In the genomic region with DNA sequence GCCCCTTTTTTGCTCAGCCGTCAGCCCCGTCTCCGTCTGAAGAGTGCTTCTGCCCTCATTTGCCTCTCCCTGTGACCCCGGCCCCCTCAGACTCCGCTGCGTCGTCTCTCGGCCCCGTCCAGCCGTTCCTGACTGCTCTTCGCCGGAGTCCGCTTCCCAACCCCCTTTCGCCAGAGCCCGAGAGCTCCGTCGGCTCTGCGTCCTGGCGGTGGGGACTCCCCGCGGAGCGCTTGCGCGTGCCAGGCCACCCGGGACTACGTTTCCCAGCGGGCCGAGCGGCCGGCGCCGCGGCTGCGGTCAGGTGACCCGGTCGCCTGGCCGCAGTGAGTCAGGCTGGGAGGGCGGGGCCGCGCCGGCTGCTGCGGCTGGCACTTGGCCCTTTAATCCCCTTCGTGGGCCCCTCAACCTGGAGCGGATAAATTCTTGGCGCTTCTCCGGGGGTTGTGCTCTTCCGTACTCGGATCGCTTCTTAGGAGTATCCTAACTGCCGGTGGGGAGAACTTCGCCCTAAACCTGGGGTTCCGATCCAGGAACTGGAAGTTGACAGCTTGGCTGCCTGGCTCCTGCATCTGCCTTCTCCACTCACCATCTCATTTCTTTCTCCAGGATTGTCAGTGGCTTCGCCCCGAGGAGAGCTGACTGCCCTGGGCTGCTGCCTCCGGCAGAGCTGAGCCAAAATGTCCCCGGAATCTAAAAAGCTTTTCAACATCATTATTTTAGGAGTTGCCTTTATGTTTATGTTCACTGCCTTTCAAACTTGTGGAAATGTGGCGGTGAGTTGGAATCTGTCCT, we compare ENCODE assay signal across 8 cellular contexts. TPM values are rescaled to one million over a fixed set of nuclear protein-coding genes. Genes with fewer than 3 reads are reported as not detected.
A peak's percentile ranks its signal among the peaks of the same experiment; 100 is the strongest.
DNase-seq lines count a peak whose midpoint lies in the region; ATAC-seq, FAIRE-seq and TF ChIP-seq lines count a peak whose summit lies in the region.

A gene (plus strand): TSS at position 444 of the 792 bp plus-strand sequence. CDS start 234 bp downstream, at position 678.

- no peak for FAIRE-seq in pancreas (lab: Jason Lieb, UNC)

- H3K9me3 Mint-ChIP-seq in T-cell, result no peaks in the 10 kb centered on the region

- CTCF ChIA-PET in T-cell (lab: Charles Lee), result interaction anchor here in 1 of 2 donors (0.6 to 2.3 kb wide), 3 partner anchors 11 to 78 kb away, joined by 3 to 8 read pairs (median 7); a partner anchor contains a TSS

- TF ChIP-seq CTCF in GM12864 (IDR thresholded peaks at IDR 0.05; ENCODE audit: low read depth, low read length, missing control alignments) (no peak), cardiac muscle cell (IDR thresholded peaks at IDR 0.05; ENCODE audit: low read depth, low read length) (no peak), pancreas (IDR thresholded peaks at IDR 0.05) (no peak), thyroid gland (IDR thresholded peaks at IDR 0.05) (peak in 1 of 6 experiments; percentile 18)

- peaks cover 46% of the 10 kb centered on the region for H3K36me3 Mint-ChIP-seq in T-cell

- H3K4me1 ChIP-seq in adipocyte (ENCODE audit: control insufficient read depth, insufficient read depth, low read length), result peaks cover 46% of the 10 kb centered on the region
- H3K4me1 ChIP-seq in cardiac muscle cell (ENCODE audit: low read depth), result peaks cover 26% of the 10 kb centered on the region
- peaks cover 21 to 26% (median 23%) of the 10 kb centered on the region in 3 donors for H3K4me1 ChIP-seq in pancreas
- H3K4me1 ChIP-seq in thyroid gland, result peaks cover 34 to 37% of the 10 kb centered on the region in 2 donors

- POLR2A ChIA-PET in T-cell (lab: Charles Lee), result interaction anchor here (0.5 to 1.0 kb wide), 4 partner anchors 11 to 34 kb away, joined by 3 to 9 read pairs (median 5); a partner anchor contains a TSS

- 0% methylated on average over 56 to 57 of the region's 57 CpGs for WGBS in pancreas, 2 donors
- WGBS in thyroid gland, 2 donors, result 0% methylated on average over 39 to 52 of the region's 57 CpGs

- H3K27me3 ChIP-seq in adipocyte (replicated peaks; ENCODE audit: control insufficient read depth, insufficient read depth, low read length) (no peaks in the 10 kb centered on the region), cardiac muscle cell (no peaks in the 10 kb centered on the region), pancreas (no peaks in the 10 kb centered on the region), thyroid gland (no peaks in the 10 kb centered on the region)

- H3K9me3 ChIP-seq in adipocyte (ENCODE audit: control insufficient read depth, low read length) (no peaks in the 10 kb centered on the region), cardiac muscle cell (ENCODE audit: low read depth) (no peaks in the 10 kb centered on the region), pancreas (no peaks in the 10 kb centered on the region), thyroid gland (no peaks in the 10 kb centered on the region)

- peak; percentile 24 to 76 for TF ChIP-seq POLR2A in thyroid gland (IDR thresholded peaks at IDR 0.05)

- DNase-seq in GM12864 (ENCODE audit: low read depth) (peak; percentile 75), NCI-H1092 treated with DMSO at 0.1 percent for 48 hours (lab: John Stamatoyannopoulos, UW) (peak; percentile 95), T-cell (peak; percentile 80 to 93 (median 88)), adipocyte (ENCODE audit: low read depth) (peak; percentile 97), cardiac muscle cell (ENCODE audit: low read depth in 1 of 2, low spot score in 1 of 2) (peak; percentile 97), pancreas (peak; percentile 88 to 97 (median 92)), thyroid gland (peak; percentile 91 to 92)

- intact Hi-C loops in pancreas (cut with DNase I) (no loop called here), thyroid gland (cut with DNase I) (no loop called here)

- H3K27ac Mint-ChIP-seq in T-cell, result peak within 1 kb of the TSS; percentile 97 to 98

- peak within 1 kb of the TSS; percentile 93 to 95 (median 95) for H3K4me3 Mint-ChIP-seq in T-cell

- H3K36me3 ChIP-seq in adipocyte (ENCODE audit: control insufficient read depth, insufficient read depth, low read length, severe bottlenecking), result peaks cover 45% of the 10 kb centered on the region
- peaks cover 34% of the 10 kb centered on the region for H3K36me3 ChIP-seq in cardiac muscle cell
- peaks cover 0 to 29% (median 10%) of the 10 kb centered on the region in 3 donors for H3K36me3 ChIP-seq in pancreas
- H3K36me3 ChIP-seq in thyroid gland, result peaks cover 29 to 32% of the 10 kb centered on the region in 2 donors

- H3K4me1 Mint-ChIP-seq in T-cell, result peaks cover 52 to 58% (median 54%) of the 10 kb centered on the region in 3 donors

- no peaks in the 10 kb centered on the region for H3K27me3 Mint-ChIP-seq in T-cell

- H3K4me3 ChIP-seq in GM12864 (ENCODE audit: low read depth, low read length), result peak within 1 kb of the TSS; percentile 99
- peak within 1 kb of the TSS; percentile 99 for H3K4me3 ChIP-seq in adipocyte (ENCODE audit: low read length)
- peak within 1 kb of the TSS; percentile 90 for H3K4me3 ChIP-seq in cardiac muscle cell
- peak within 1 kb of the TSS; percentile 91 to 98 (median 94) for H3K4me3 ChIP-seq in pancreas
- peak within 1 kb of the TSS; percentile 83 to 98 (median 94) for H3K4me3 ChIP-seq in thyroid gland (replicated peaks in 1 of 3)

- H3K9ac ChIP-seq in adipocyte (ENCODE audit: low read length), result peak within 1 kb of the TSS; percentile 99

- ATAC-seq in HG02623 (IDR thresholded peaks at IDR 0.05; ENCODE audit: unreplicated experiment) (peak; percentile 47), T-cell (replicated peaks in 1 of 4) (peak; percentile 71 to 73 (median 72)), pancreas (peak; percentile 77 to 88 (median 82))

- peak within 1 kb of the TSS; percentile 95 for H3K27ac ChIP-seq in cardiac muscle cell
- H3K27ac ChIP-seq in pancreas, result peak within 1 kb of the TSS; percentile 95 to 99 (median 97)
- peak within 1 kb of the TSS; percentile 96 to 99 (median 97) for H3K27ac ChIP-seq in thyroid gland

RNA-seq across cellular contexts. Expression of the gene that starts here (rescaled TPM):
- total RNA-seq in T-cell (10 to 100 TPM; 30.5 to 41.5 (median 34.6) TPM), cardiac muscle cell (45.8 and 69.2 TPM in 2 replicates), pancreas (10 to 100 TPM in 3 of 6 donors, 1 to 10 TPM in 3; 8.3 to 14.6 (median 10.1) TPM), thyroid gland (10 to 100 TPM; 34.1 to 53.3 (median 44.3) TPM)
- polyA plus RNA-seq in cardiac muscle cell (55.6 and 68.1 TPM in 2 replicates), pancreas (10 to 100 TPM in 1 of 2 donors, 1 to 10 TPM in 1; 5.9 to 13.4 TPM)

Comparison
In these comparisons a context has a peak if more than half of its experiments do, and no peak if none do; other contexts are left out.
1. Peak in every context shown above with its lines: DNase-seq, ATAC-seq, H3K4me3 ChIP-seq and H3K27ac ChIP-seq.